8 cellular contexts compared by ENCODE assay signal in the genomic region with DNA sequence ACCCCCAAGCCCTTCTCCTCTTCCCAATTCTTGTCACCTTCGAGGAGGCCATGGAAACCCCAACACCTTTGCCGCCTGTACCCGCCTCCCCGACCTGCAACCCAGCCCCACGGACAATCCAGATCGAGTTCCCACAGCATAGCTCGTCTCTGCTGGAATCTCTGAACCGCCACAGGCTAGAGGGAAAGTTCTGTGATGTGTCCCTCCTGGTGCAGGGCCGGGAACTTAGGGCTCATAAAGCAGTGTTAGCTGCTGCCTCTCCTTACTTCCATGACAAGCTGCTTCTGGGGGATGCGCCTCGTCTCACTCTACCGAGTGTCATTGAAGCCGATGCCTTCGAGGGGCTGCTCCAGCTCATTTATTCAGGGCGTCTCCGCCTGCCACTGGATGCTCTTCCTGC. TPM values are rescaled to one million over a fixed set of nuclear protein-coding genes. Genes with fewer than 3 reads are reported as not detected.
DNase-seq lines count a peak whose midpoint lies in the region; ATAC-seq and TF ChIP-seq lines count a peak whose summit lies in the region.

No MANE protein-coding gene starts in this region.

- peak overlapping the region; percentile 80 to 87 (median 84) for H3K27ac ChIP-seq in gastrocnemius medialis

- H3K9me3 Mint-ChIP-seq in T-cell, result no peaks in the 10 kb centered on the region
- H3K9me3 Mint-ChIP-seq in glutamatergic neuron (ENCODE audit: unreplicated experiment), result peaks cover 7% of the 10 kb centered on the region

- no peak for DNase-seq in GM12865 (ENCODE audit: low read depth)
- DNase-seq in T-cell, result no peak
- DNase-seq in glutamatergic neuron, result no peak
- no peak for DNase-seq in gastrocnemius medialis
- DNase-seq in GM19240 (ENCODE audit: insufficient read length, low spot score), result no peak
- no peak for DNase-seq in NCI-H2171 treated with DMSO at 0.1 percent for 48 hours (lab: John Stamatoyannopoulos, UW)

- no peak for TF ChIP-seq POLR2A in gastrocnemius medialis (IDR thresholded peaks at IDR 0.05)

- peaks cover 10 to 18% of the 10 kb centered on the region in 2 donors for H3K4me1 ChIP-seq in gastrocnemius medialis

- TF ChIP-seq CTCF in GM12865 (IDR thresholded peaks at IDR 0.05; ENCODE audit: insufficient read depth, low read depth, low read length, missing control alignments), result no peak
- no peak for TF ChIP-seq CTCF in glutamatergic neuron (IDR thresholded peaks at IDR 0.05; ENCODE audit: partially characterized antibody, unreplicated experiment)
- no peak for TF ChIP-seq CTCF in gastrocnemius medialis (IDR thresholded peaks at IDR 0.05 in 4 of 5, conservative IDR thresholded peaks at IDR 0.05 in 1 of 5)

- peak overlapping the region; percentile 88 to 96 (median 91) for H3K4me3 Mint-ChIP-seq in T-cell
- peak overlapping the region; percentile 89 for H3K4me3 Mint-ChIP-seq in glutamatergic neuron (ENCODE audit: unreplicated experiment)

- H3K27ac Mint-ChIP-seq in T-cell (peak overlapping the region; percentile 84 to 97), glutamatergic neuron (ENCODE audit: unreplicated experiment) (no peak overlapping the region)

- CTCF ChIA-PET in T-cell (lab: Charles Lee), result interaction anchor here (0.9 to 2.4 kb wide), 3 partner anchors 24 to 206 kb away, joined by 3 to 18 read pairs (median 5); partner anchors contain the start of gene BAK1 (in 1 of the 2)

- H3K36me3 Mint-ChIP-seq in T-cell (peaks cover 24% of the 10 kb centered on the region), glutamatergic neuron (ENCODE audit: unreplicated experiment) (peaks cover 6% of the 10 kb centered on the region)

- peaks cover 0 to 16% of the 10 kb centered on the region in 2 donors for H3K36me3 ChIP-seq in gastrocnemius medialis

- H3K27me3 ChIP-seq in gastrocnemius medialis, result no peaks in the 10 kb centered on the region

- H3K4me1 Mint-ChIP-seq in T-cell (peaks cover 35 to 42% (median 39%) of the 10 kb centered on the region in 3 donors), glutamatergic neuron (ENCODE audit: low read depth, unreplicated experiment) (peaks cover 7% of the 10 kb centered on the region)

- intact Hi-C loops in gastrocnemius medialis (cut with DNase I; ENCODE audit: low total_unique reads), result loop anchor here (10.0 kb wide), 1 partner anchor 120 kb away; no protein-coding TSS in a partner anchor

- in situ Hi-C loops in gastrocnemius medialis (cut with MboI; ENCODE audit: low sequenced_read_pairs in 4 of 4), result no loop called here

- H3K27me3 Mint-ChIP-seq in T-cell, result no peaks in the 10 kb centered on the region
- H3K27me3 Mint-ChIP-seq in glutamatergic neuron (ENCODE audit: unreplicated experiment), result peaks cover 6% of the 10 kb centered on the region

- H3K9me3 ChIP-seq in gastrocnemius medialis, result no peaks in the 10 kb centered on the region

- no peak for ATAC-seq in T-cell (replicated peaks in 1 of 4)
- no peak for ATAC-seq in gastrocnemius medialis
- ATAC-seq in HG02938 (IDR thresholded peaks at IDR 0.05; ENCODE audit: unreplicated experiment), result no peak
- no peak for ATAC-seq in GM21737 (IDR thresholded peaks at IDR 0.05; ENCODE audit: unreplicated experiment)

- POLR2A ChIA-PET in T-cell (lab: Charles Lee), result interaction anchor here (0.6 to 1.4 kb wide), 4 partner anchors 24 to 125 kb away, joined by 3 to 6 read pairs (median 5); partner anchors contain the start of gene BAK1 (in 1 of the 2)

- H3K4me3 ChIP-seq in GM12865 (ENCODE audit: low read depth, low read length) (peak overlapping the region; percentile 90), gastrocnemius medialis (peak overlapping the region; percentile 70 to 87 (median 86))

RNA-seq across cellular contexts. Expression of gene ZBTB9, which starts 0.7 kb away (rescaled TPM):
- total RNA-seq in T-cell (10 to 100 TPM in 3 of 5 donors, 1 to 10 TPM in 2; 3.9 to 12.6 (median 11.1) TPM), glutamatergic neuron (ENCODE audit: unreplicated experiment) (9.6 TPM), gastrocnemius medialis (1 to 10 TPM in 2 of 4 donors, under 1 TPM in 2; 0.82 to 2.2 (median 1.2) TPM)

RNA-seq across cellular contexts. Expression of gene SYNGAP1, which starts 35.2 kb away (rescaled TPM):
- 100 to 1,000 TPM in 1 of 5 donors, 10 to 100 TPM in 4; 51.2 to 111 (median 64.5) TPM for total RNA-seq in T-cell
- total RNA-seq in glutamatergic neuron (ENCODE audit: unreplicated experiment), result 75.1 TPM
- total RNA-seq in gastrocnemius medialis, result 1 to 10 TPM in 3 of 4 donors, under 1 TPM in 1; 0.71 to 2.3 (median 1.3) TPM

RNA-seq across cellular contexts. Expression of gene CUTA, which starts 37.1 kb away (rescaled TPM):
- 100 to 1,000 TPM; 169 to 184 (median 176) TPM for total RNA-seq in T-cell
- total RNA-seq in glutamatergic neuron (ENCODE audit: unreplicated experiment), result 384 TPM
- 100 to 1,000 TPM in 2 of 4 donors, 10 to 100 TPM in 2; 69.9 to 119 (median 93.2) TPM for total RNA-seq in gastrocnemius medialis

RNA-seq across cellular contexts. Expression of gene PHF1, which starts 44.2 kb away (rescaled TPM):
- 100 to 1,000 TPM; 169 to 372 (median 175) TPM for total RNA-seq in T-cell
- 73.5 TPM for total RNA-seq in glutamatergic neuron (ENCODE audit: unreplicated experiment)
- 10 to 100 TPM; 53.5 to 65.8 (median 62.9) TPM for total RNA-seq in gastrocnemius medialis

Comparison
In these comparisons a context has a peak if more than half of its experiments do, and no peak if none do; other contexts are left out.
1. RNA of gene SYNGAP1, which starts 35.2 kb away (total RNA-seq): 75.1 TPM in glutamatergic neuron (single experiment) and 51.2 to 111 TPM in T-cell; 0.71 to 2.3 TPM in gastrocnemius medialis; every median in the first group is over 10 times any median in the second.